ENCODE assay signal across 27 cellular contexts in the genomic region with DNA sequence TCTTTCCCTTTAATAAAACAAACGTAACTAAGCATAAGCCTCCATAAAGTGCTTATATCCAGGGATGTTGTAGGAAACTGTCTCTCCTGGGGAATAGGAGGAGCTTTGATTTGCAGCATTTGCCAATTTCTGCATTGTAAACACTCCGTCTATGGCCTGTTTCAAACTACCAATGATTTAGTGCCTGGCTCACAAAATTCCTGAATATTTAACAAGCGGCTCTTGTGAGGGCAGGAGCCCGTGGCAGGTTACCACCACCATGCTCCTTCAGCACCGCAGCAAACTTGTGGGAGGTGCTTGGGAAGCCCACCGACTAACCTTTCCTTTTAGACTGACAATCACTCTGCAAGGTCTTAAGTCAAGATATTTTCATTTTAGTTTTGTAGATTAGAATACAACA.
"Had no signal": no experiment of that assay in that cellular context is flagged by ENCODE, and none has a peak within 500 bp of the region (broad histone marks: within the 10 kb centered on the region; RNA-seq: fewer than 3 reads in every experiment).

No MANE protein-coding gene starts in this region.

- H3K9me3 ChIP-seq: ascending aorta, esophagus muscularis mucosa, gastroesophageal sphincter had no signal

- DNase-seq: activated CD4-positive, alpha-beta memory T cell treated with anti-CD3 and anti-CD28 coated beads for 36 hours; activated CD4-positive, alpha-beta T cell treated with anti-CD3 and anti-CD28 coated beads for 36 hours; activated CD4-positive, alpha-beta T cell treated with anti-CD3 and anti-CD28 coated beads, Interleukin-2, amount 10 ng/mL, durations not matched to agents 24 days and 14 days; activated CD4-positive, CD25-positive, alpha-beta regulatory T cell; activated CD4-positive, CD25-positive, alpha-beta regulatory T cell treated with anti-CD3 and anti-CD28 coated beads, Interleukin-2, amount 50 U/mL, for 72 hours; activated CD8-positive, alpha-beta memory T cell treated with anti-CD3 and anti-CD28 coated beads, Interleukin-2, amount 10 ng/mL, durations not matched to agents 7 days and 5 days; activated CD8-positive, alpha-beta memory T cell treated with anti-CD3 and anti-CD28 coated beads, Interleukin-2, amount 50 U/mL, for 4 hours; activated CD8-positive, alpha-beta T cell treated with anti-CD3 and anti-CD28 coated beads, Interleukin-2, amount 10 ng/mL, durations not matched to agents 7 days and 5 days; activated effector memory CD4-positive, alpha-beta T cell treated with anti-CD3 and anti-CD28 coated beads, Interleukin-2, amount 50 U/mL, for 16 hours; activated naive CD4-positive, alpha-beta T cell treated with anti-CD3 and anti-CD28 coated beads, Interleukin-2, amount 10 ng/mL, durations not matched to agents 7 days and 5 days; activated naive CD8-positive, alpha-beta T cell treated with anti-CD3 and anti-CD28 coated beads, Interleukin-2, amount 10 ng/mL, durations not matched to agents 7 days and 5 days; activated T-cell treated with anti-CD3 and anti-CD28 coated beads, Interleukin-2, amount 50 U/mL, for 1 hour; activated T-cell treated with anti-CD3 and anti-CD28 coated beads, Interleukin-2, amount 50 U/mL, for 48 hours; brain microvascular endothelial cell; cortex of kidney; dermis blood vessel endothelial cell; effector CD4-positive, alpha-beta T cell; effector memory CD8-positive, alpha-beta T cell; erythroblast; foreskin melanocyte; head of caudate nucleus; SW 1271; T-cell; T-helper 9 cell had no signal

- H3K4me3 ChIP-seq: ascending aorta, esophagus muscularis mucosa, gastroesophageal sphincter had no signal

- H3K27me3 ChIP-seq: ascending aorta, brain microvascular endothelial cell, esophagus muscularis mucosa had no signal

- H3K27ac ChIP-seq: ascending aorta, brain microvascular endothelial cell, esophagus muscularis mucosa, gastroesophageal sphincter had no signal

- H3K4me1 ChIP-seq: ascending aorta, esophagus muscularis mucosa, gastroesophageal sphincter had no signal

- H3K36me3 ChIP-seq: ascending aorta, brain microvascular endothelial cell, esophagus muscularis mucosa, gastroesophageal sphincter had no signal
